Comparison of ENCODE assay signal across 9 cellular contexts in the genomic region with DNA sequence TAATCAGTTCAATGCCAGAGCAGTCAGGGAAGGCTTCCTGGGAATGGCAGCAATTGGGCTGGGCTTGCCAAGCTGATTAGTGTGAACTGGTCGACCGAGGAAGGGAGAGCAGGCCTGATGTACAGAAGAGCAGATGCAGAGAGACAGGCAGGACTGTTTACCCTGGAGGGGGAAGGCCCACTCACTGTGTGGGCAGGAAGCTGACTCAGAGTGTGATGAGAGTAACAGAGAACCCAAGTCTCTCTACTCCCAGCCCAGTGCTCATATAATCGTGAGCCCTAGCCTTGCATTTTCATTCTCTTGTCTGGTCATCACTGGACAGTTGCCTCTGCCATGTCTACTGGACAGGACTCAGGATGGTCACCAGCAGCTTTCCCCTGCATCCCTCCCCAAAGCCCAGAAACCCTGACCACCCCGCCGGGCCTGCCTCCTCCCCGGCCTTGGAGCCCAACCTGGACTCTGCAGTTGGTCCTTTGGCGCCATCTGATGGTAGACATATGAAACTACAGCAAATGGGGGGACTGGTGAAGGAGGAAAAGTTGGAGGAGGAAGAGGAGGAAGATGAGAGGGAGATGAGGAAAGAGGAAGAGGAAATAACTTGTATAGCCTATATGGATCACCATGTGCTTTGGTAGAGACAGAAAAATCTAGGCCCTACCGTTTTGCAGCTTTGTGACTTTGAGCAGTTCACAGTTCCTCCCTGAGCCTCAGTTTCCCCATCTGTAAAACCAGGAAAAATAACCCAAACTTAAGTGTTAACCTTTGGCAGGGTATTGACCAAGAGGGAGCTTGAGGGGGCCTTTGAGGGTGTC. TPM values are rescaled to one million over a fixed set of nuclear protein-coding genes. Genes with fewer than 3 reads are reported as not detected.
DNase-seq lines count a peak whose midpoint lies in the region; ATAC-seq, FAIRE-seq and TF ChIP-seq lines count a peak whose summit lies in the region.
"Had no signal": no experiment of that assay in that cellular context is flagged by ENCODE, and none has a peak within 500 bp of the region (broad histone marks: within the 10 kb centered on the region; RNA-seq: fewer than 3 reads in every experiment).

No MANE protein-coding gene starts in this region.

- ATAC-seq in GM21367 (IDR thresholded peaks at IDR 0.05; ENCODE audit: unreplicated experiment) = peak; percentile 69
- peak; percentile 60 to 63 for ATAC-seq in left cardiac atrium
- ATAC-seq in GM19467 (IDR thresholded peaks at IDR 0.05; ENCODE audit: unreplicated experiment) = no peak

- DNase-seq in D721Med (ENCODE audit: insufficient read length, low spot score) (peak; percentile 68), SKM-1 (lab: John Stamatoyannopoulos, UW; ENCODE audit: unreplicated experiment) (peak; percentile 75), left cardiac atrium (peak; percentile 64), skeletal muscle cell (ENCODE audit: low read depth) (peak; percentile 43)

- H3K9me3 Mint-ChIP-seq in activated naive CD8-positive, alpha-beta T cell (ENCODE audit: low read depth) = no peaks in the 10 kb centered on the region
- H3K9me3 Mint-ChIP-seq: dendritic cell treated with granulocyte-macrophage colony-stimulating factor and Interleukin-4, amounts not matched to agents 40 ng/mL and 50 ng/mL, for 4 days had no signal

- no peak overlapping the region for H3K4me3 ChIP-seq in skeletal muscle cell (ENCODE audit: low read depth, low read length)

- TF ChIP-seq CTCF in D721Med (IDR thresholded peaks at IDR 0.05; ENCODE audit: insufficient read depth, missing control alignments) = peak; percentile 97

- H3K36me3 Mint-ChIP-seq in activated naive CD8-positive, alpha-beta T cell = no peaks in the 10 kb centered on the region

- no peaks in the 10 kb centered on the region for H3K9me3 ChIP-seq in KOPT-K1 (ENCODE audit: insufficient read depth, low read length, poor library complexity, severe bottlenecking)

- peaks cover 19% of the 10 kb centered on the region for H3K4me1 Mint-ChIP-seq in activated naive CD8-positive, alpha-beta T cell (ENCODE audit: low read depth)

- intact Hi-C loops in left cardiac atrium (cut with DNase I) = loop anchor here (2.0 to 10.0 kb wide), 3 partner anchors 166 to 481 kb away; no protein-coding TSS in a partner anchor

- H3K36me3 ChIP-seq in KOPT-K1 (ENCODE audit: insufficient read depth, low read length) = no peaks in the 10 kb centered on the region

- peaks cover 5% of the 10 kb centered on the region for H3K27me3 Mint-ChIP-seq in activated naive CD8-positive, alpha-beta T cell

- peak overlapping the region; percentile 71 for H3K4me3 Mint-ChIP-seq in activated naive CD8-positive, alpha-beta T cell
- H3K4me3 Mint-ChIP-seq: dendritic cell treated with granulocyte-macrophage colony-stimulating factor and Interleukin-4, amounts not matched to agents 40 ng/mL and 50 ng/mL, for 4 days had no signal

- peak overlapping the region; percentile 10 for H3K27ac ChIP-seq in KOPT-K1 (ENCODE audit: low read depth, low read length, poor library complexity, severe bottlenecking)

- peak overlapping the region; percentile 25 for H3K27ac Mint-ChIP-seq in activated naive CD8-positive, alpha-beta T cell
- H3K27ac Mint-ChIP-seq: dendritic cell treated with granulocyte-macrophage colony-stimulating factor and Interleukin-4, amounts not matched to agents 40 ng/mL and 50 ng/mL, for 4 days had no signal

- no peak for FAIRE-seq in D721Med (lab: Jason Lieb, UNC)

RNA-seq across cellular contexts. Expression of gene PRDM11, which starts 43.4 kb away (rescaled TPM):
- total RNA-seq in left cardiac atrium = 10 to 100 TPM; 16.1 to 16.3 TPM
